In the genomic region with DNA sequence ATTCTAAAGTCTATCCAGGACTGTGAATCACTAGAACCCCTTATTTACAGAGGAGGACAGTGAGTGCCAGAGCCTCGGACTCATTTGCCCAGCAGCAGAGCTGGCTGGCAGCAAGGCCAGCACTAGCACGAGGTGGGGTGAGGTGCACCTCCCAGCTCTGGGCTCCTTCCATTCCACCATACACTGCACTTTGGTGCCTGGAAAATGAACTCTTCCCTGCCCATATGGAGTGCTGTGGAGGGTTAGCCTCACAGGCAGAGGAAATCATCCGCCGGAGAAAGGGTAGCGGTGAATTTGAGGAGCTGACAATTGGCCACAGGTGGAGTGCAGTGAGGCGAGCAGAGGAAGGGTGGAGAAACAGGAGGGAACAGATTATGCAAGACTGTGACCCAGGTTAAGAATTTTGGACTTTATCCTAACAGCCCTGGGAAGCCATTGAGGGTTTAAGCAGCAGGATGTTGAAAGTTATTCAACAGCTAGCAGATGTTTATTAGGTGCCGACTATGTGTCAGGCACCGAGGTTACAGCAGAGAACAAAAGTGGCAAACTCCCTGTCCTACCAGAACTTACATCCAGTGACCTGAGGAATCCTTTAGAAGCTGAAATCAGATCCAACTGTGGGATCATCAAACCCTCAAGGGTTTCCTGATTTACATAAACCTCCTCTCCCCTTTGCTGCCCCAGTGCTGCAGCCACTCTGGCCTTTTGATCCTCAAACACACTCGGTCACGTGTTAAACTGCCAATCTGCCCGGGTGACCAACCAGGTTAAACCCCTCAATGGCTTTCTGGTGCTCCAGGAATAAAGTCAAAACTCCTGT, we compare ENCODE assay signal across 9 cellular contexts. TPM values are rescaled to one million over a fixed set of nuclear protein-coding genes. Genes with fewer than 3 reads are reported as not detected.
DNase-seq lines count a peak whose midpoint lies in the region; ATAC-seq and TF ChIP-seq lines count a peak whose summit lies in the region.
"Had no signal": no experiment of that assay in that cellular context is flagged by ENCODE, and none has a peak within 500 bp of the region (broad histone marks: within the 10 kb centered on the region; RNA-seq: fewer than 3 reads in every experiment).

No MANE protein-coding gene starts in this region.

- H3K9ac ChIP-seq in adipocyte (ENCODE audit: low read length) = no peak overlapping the region

- intact Hi-C loops in heart left ventricle (cut with DNase I) (no loop called here), prostate gland (cut with DNase I) (no loop called here)

- no peaks in the 10 kb centered on the region for H3K9me3 ChIP-seq in adipocyte (ENCODE audit: control insufficient read depth, low read length)
- H3K9me3 ChIP-seq in heart left ventricle = no peaks in the 10 kb centered on the region
- H3K9me3 ChIP-seq in prostate gland = no peaks in the 10 kb centered on the region

- H3K27ac ChIP-seq in heart left ventricle (peak overlapping the region in 11 of 12 donors; percentile 10 to 76 (median 44)), prostate gland (peak overlapping the region; percentile 62 to 65)

- H3K27me3 ChIP-seq in adipocyte (replicated peaks; ENCODE audit: control insufficient read depth, insufficient read depth, low read length) = no peaks in the 10 kb centered on the region
- no peaks in the 10 kb centered on the region for H3K27me3 ChIP-seq in heart left ventricle
- H3K27me3 ChIP-seq in prostate gland (replicated peaks; ENCODE audit: insufficient read depth) = no peaks in the 10 kb centered on the region

- H3K4me1 ChIP-seq in adipocyte (ENCODE audit: control insufficient read depth, insufficient read depth, low read length) (peaks cover 40% of the 10 kb centered on the region), heart left ventricle (peaks cover 9 to 85% (median 48%) of the 10 kb centered on the region in 12 donors), prostate gland (replicated peaks) (peaks cover 42% of the 10 kb centered on the region)

- no peaks in the 10 kb centered on the region for H3K36me3 ChIP-seq in adipocyte (ENCODE audit: control insufficient read depth, insufficient read depth, low read length, severe bottlenecking)
- H3K36me3 ChIP-seq in heart left ventricle = peaks cover 0 to 14% (median 0%) of the 10 kb centered on the region in 9 donors
- no peaks in the 10 kb centered on the region for H3K36me3 ChIP-seq in prostate gland

- 25 to 42% (median 30%) methylated on average over 11 of the region's 11 CpGs for WGBS in heart left ventricle, 4 donors
- WGBS in prostate gland = 26% methylated on average over 11 of the region's 11 CpGs

- no peak overlapping the region for H3K4me3 ChIP-seq in adipocyte (ENCODE audit: low read length)
- no peak overlapping the region for H3K4me3 ChIP-seq in heart left ventricle
- H3K4me3 ChIP-seq in prostate gland = no peak overlapping the region

- DNase-seq in GF-D8 (lab: John Stamatoyannopoulos, UW) = peak; percentile 29
- peak; percentile 33 for DNase-seq in adipocyte (ENCODE audit: low read depth)
- no peak for DNase-seq in heart left ventricle
- peak; percentile 47 for DNase-seq in prostate gland (ENCODE audit: low spot score)
- no peak for DNase-seq in dedifferentiated amniotic fluid mesenchymal stem cell (ENCODE audit: extremely low spot score)
- no peak for DNase-seq in amniotic stem cell (lab: John Stamatoyannopoulos, UW)
- DNase-seq in NCI-H1105 treated with DMSO at 0.1 percent for 48 hours (lab: John Stamatoyannopoulos, UW) = no peak
- DNase-seq in Ammon's horn (ENCODE audit: low spot score) = no peak

- no peak for TF ChIP-seq CTCF in heart left ventricle (IDR thresholded peaks at IDR 0.05)
- TF ChIP-seq CTCF in prostate gland (IDR thresholded peaks at IDR 0.05) = peak in 1 of 4 experiments; percentile 7

- ATAC-seq in heart left ventricle = peak; percentile 32 to 56 (median 52)

- no peak for TF ChIP-seq POLR2A in heart left ventricle (IDR thresholded peaks at IDR 0.05)
- TF ChIP-seq POLR2A in prostate gland (IDR thresholded peaks at IDR 0.05) = no peak

RNA-seq across cellular contexts. Expression of gene TRIM26, which starts 6.2 kb away (rescaled TPM):
- total RNA-seq in heart left ventricle (10 to 100 TPM; 19.1 to 37.4 (median 24.5) TPM), prostate gland (100 to 1,000 TPM in 1 of 2 donors, 10 to 100 TPM in 1; 74.8 to 100 TPM)
- 10 to 100 TPM; 15.1 to 31.8 TPM for polyA plus RNA-seq in heart left ventricle

RNA-seq across cellular contexts. Expression of gene TRIM15, which starts 43.7 kb away (rescaled TPM):
- total RNA-seq in heart left ventricle (not detected), prostate gland (not detected)
- not detected for polyA plus RNA-seq in heart left ventricle
- total RNA-seq: subcutaneous adipose tissue had no signal

RNA-seq across cellular contexts. Expression of gene TRIM10, which starts 46.0 kb away (rescaled TPM):
- total RNA-seq in heart left ventricle (not detected), prostate gland (not detected)
- polyA plus RNA-seq in heart left ventricle = not detected
- total RNA-seq: subcutaneous adipose tissue had no signal

Comparison
In these comparisons a context has a peak if more than half of its experiments do, and no peak if none do; other contexts are left out.
1. DNase-seq: peak in GF-D8 (single experiment), adipocyte (single experiment) and prostate gland (single experiment); none in heart left ventricle (0 of 5), dedifferentiated amniotic fluid mesenchymal stem cell (single experiment), amniotic stem cell (single experiment), NCI-H1105 treated with DMSO at 0.1 percent for 48 hours (single experiment) and Ammon's horn (single experiment).